22 cellular contexts compared by ENCODE assay signal in genomic region chr11:73159981-73160777, GRCh38. TPM values are rescaled to one million over a fixed set of nuclear protein-coding genes. Genes with fewer than 3 reads are reported as not detected.
A peak's percentile ranks its signal among the peaks of the same experiment; 100 is the strongest.
DNase-seq lines count a peak whose midpoint lies in the region; ATAC-seq and TF ChIP-seq lines count a peak whose summit lies in the region.
"Had no signal": no experiment of that assay in that cellular context is flagged by ENCODE, and none has a peak within 500 bp of the region (broad histone marks: within the 10 kb centered on the region; RNA-seq: fewer than 3 reads in every experiment).

No MANE protein-coding gene starts in this region.

- H3K27me3 ChIP-seq in heart left ventricle (no peaks in the 10 kb centered on the region), lower lobe of right lung (ENCODE audit: low read depth) (no peaks in the 10 kb centered on the region), suprapubic skin (no peaks in the 10 kb centered on the region)
- H3K27me3 ChIP-seq: colonic mucosa, ovary had no signal

- no peaks in the 10 kb centered on the region for H3K36me3 ChIP-seq in heart left ventricle
- no peaks in the 10 kb centered on the region for H3K36me3 ChIP-seq in lower lobe of right lung
- H3K36me3 ChIP-seq in suprapubic skin = no peaks in the 10 kb centered on the region
- H3K36me3 ChIP-seq: colonic mucosa, ovary had no signal

- CTCF ChIA-PET in activated CD8-positive, alpha-beta memory T cell treated with anti-CD3 and anti-CD28 coated beads, Interleukin-2, amount 10 ng/mL, durations not matched to agents 7 days and 5 days (lab: Charles Lee) = interaction anchor here (1.2 to 4.8 kb wide), 3 partner anchors 18 to 83 kb away, joined by 3 to 23 read pairs (median 4); no protein-coding TSS in a partner anchor

- peaks cover 29% of the 10 kb centered on the region for H3K4me1 Mint-ChIP-seq in activated CD8-positive, alpha-beta memory T cell treated with anti-CD3 and anti-CD28 coated beads, Interleukin-2, amount 10 ng/mL, durations not matched to agents 7 days and 5 days
- H3K4me1 Mint-ChIP-seq in T-helper 17 cell = peaks cover 9% of the 10 kb centered on the region

- no peak overlapping the region for H3K4me3 ChIP-seq in heart left ventricle
- no peak overlapping the region for H3K4me3 ChIP-seq in lower lobe of right lung
- no peak overlapping the region for H3K4me3 ChIP-seq in suprapubic skin
- H3K4me3 ChIP-seq: colonic mucosa, GM23338, ovary had no signal

- H3K9me3 ChIP-seq in heart left ventricle (no peaks in the 10 kb centered on the region), lower lobe of right lung (no peaks in the 10 kb centered on the region), suprapubic skin (no peaks in the 10 kb centered on the region), T-helper 17 cell (ENCODE audit: control insufficient read depth, low read length, poor library complexity, severe bottlenecking) (no peaks in the 10 kb centered on the region)
- H3K9me3 ChIP-seq: colonic mucosa, ovary, SK-N-SH had no signal

- DNase-seq in heart left ventricle = no peak
- DNase-seq in Right ventricle myocardium superior = no peak
- peak; percentile 23 for DNase-seq in activated CD8-positive, alpha-beta memory T cell treated with anti-CD3 and anti-CD28 coated beads, Interleukin-2, amount 10 ng/mL, durations not matched to agents 7 days and 5 days
- DNase-seq in lower lobe of right lung = no peak
- DNase-seq in suprapubic skin (ENCODE audit: low spot score in 2 of 2) = peak; percentile 40 to 41
- no peak for DNase-seq in T-helper 17 cell
- DNase-seq in activated CD4-positive, alpha-beta T cell treated with anti-CD3 and anti-CD28 coated beads for 48 hours = no peak
- DNase-seq: ACHN; activated CD4-positive, alpha-beta T cell treated with anti-CD3 and anti-CD28 coated beads, Interleukin-2, amount 10 ng/mL, durations not matched to agents 7 days and 5 days; activated naive CD4-positive, alpha-beta T cell treated with anti-CD3 and anti-CD28 coated beads, Interleukin-2, amount 50 U/mL, for 16 hours; activated T-cell treated with anti-CD3 and anti-CD28 coated beads for 4 hours; CD8-positive, alpha-beta memory T cell; colonic mucosa; NCI-H1417 treated with DMSO at 0.1 percent for 48 hours; ovary; SK-N-SH; stimulated activated CD4-positive, alpha-beta T cell treated with anti-CD3 and anti-CD28 coated beads, Interleukin-4, amount 100 ng/mL, for 1 hour had no signal

- intact Hi-C loops in heart left ventricle (cut with DNase I) (loop anchor here in 1 of 10 donors (2.0 kb wide), 1 partner anchor 13 kb away; no protein-coding TSS in a partner anchor), Right ventricle myocardium superior (cut with DNase I) (no loop called here), lower lobe of right lung (cut with DNase I) (no loop called here)

- no peak overlapping the region for H3K4me3 Mint-ChIP-seq in activated CD8-positive, alpha-beta memory T cell treated with anti-CD3 and anti-CD28 coated beads, Interleukin-2, amount 10 ng/mL, durations not matched to agents 7 days and 5 days
- no peak overlapping the region for H3K4me3 Mint-ChIP-seq in T-helper 17 cell
- H3K4me3 Mint-ChIP-seq: activated CD4-positive, alpha-beta T cell treated with anti-CD3 and anti-CD28 coated beads, Interleukin-2, amount 10 ng/mL, durations not matched to agents 7 days and 5 days; CD8-positive, alpha-beta memory T cell; GM23338 had no signal

- no peak for TF ChIP-seq EP300 in suprapubic skin (IDR thresholded peaks at IDR 0.05)

- H3K36me3 Mint-ChIP-seq in activated CD8-positive, alpha-beta memory T cell treated with anti-CD3 and anti-CD28 coated beads, Interleukin-2, amount 10 ng/mL, durations not matched to agents 7 days and 5 days = no peaks in the 10 kb centered on the region
- H3K36me3 Mint-ChIP-seq in T-helper 17 cell (ENCODE audit: low read depth) = no peaks in the 10 kb centered on the region

- H3K27ac ChIP-seq in heart left ventricle = peak overlapping the region in 9 of 12 donors; percentile 70 to 96 (median 86)
- peak overlapping the region; percentile 40 for H3K27ac ChIP-seq in lower lobe of right lung
- H3K27ac ChIP-seq in suprapubic skin = no peak overlapping the region
- H3K27ac ChIP-seq: colonic mucosa, ovary had no signal

- no peaks in the 10 kb centered on the region for H3K9me3 Mint-ChIP-seq in activated CD8-positive, alpha-beta memory T cell treated with anti-CD3 and anti-CD28 coated beads, Interleukin-2, amount 10 ng/mL, durations not matched to agents 7 days and 5 days (ENCODE audit: low read depth)
- H3K9me3 Mint-ChIP-seq: CD8-positive, alpha-beta memory T cell; GM23338 had no signal

- WGBS in heart left ventricle, 4 donors = 73 to 80% (median 76%) methylated on average over 9 to 11 of the region's 11 CpGs
- 86% methylated on average over 11 of the region's 11 CpGs for WGBS in suprapubic skin

- H3K4me1 ChIP-seq in heart left ventricle = peaks cover 0 to 69% (median 35%) of the 10 kb centered on the region in 12 donors
- peaks cover 31% of the 10 kb centered on the region for H3K4me1 ChIP-seq in lower lobe of right lung
- H3K4me1 ChIP-seq in suprapubic skin = peaks cover 5% of the 10 kb centered on the region
- H3K4me1 ChIP-seq: colonic mucosa had no signal

- H3K27ac Mint-ChIP-seq in activated CD8-positive, alpha-beta memory T cell treated with anti-CD3 and anti-CD28 coated beads, Interleukin-2, amount 10 ng/mL, durations not matched to agents 7 days and 5 days = no peak overlapping the region
- no peak overlapping the region for H3K27ac Mint-ChIP-seq in T-helper 17 cell
- H3K27ac Mint-ChIP-seq: activated CD4-positive, alpha-beta T cell treated with anti-CD3 and anti-CD28 coated beads, Interleukin-2, amount 10 ng/mL, durations not matched to agents 7 days and 5 days; GM23338 had no signal

- no peaks in the 10 kb centered on the region for H3K27me3 Mint-ChIP-seq in activated CD8-positive, alpha-beta memory T cell treated with anti-CD3 and anti-CD28 coated beads, Interleukin-2, amount 10 ng/mL, durations not matched to agents 7 days and 5 days
- no peaks in the 10 kb centered on the region for H3K27me3 Mint-ChIP-seq in T-helper 17 cell

- TF ChIP-seq POLR2A in heart left ventricle (IDR thresholded peaks at IDR 0.05) (no peak), suprapubic skin (IDR thresholded peaks at IDR 0.05) (no peak)

- TF ChIP-seq CTCF in heart left ventricle (IDR thresholded peaks at IDR 0.05) (no peak), lower lobe of right lung (IDR thresholded peaks at IDR 0.05) (no peak), suprapubic skin (IDR thresholded peaks at IDR 0.05) (no peak)

- ATAC-seq in heart left ventricle = no peak
- ATAC-seq in Right ventricle myocardium superior (ENCODE audit: poor library complexity) = no peak
- no peak for ATAC-seq in activated CD8-positive, alpha-beta memory T cell treated with anti-CD3 and anti-CD28 coated beads, Interleukin-2, amount 10 ng/mL, durations not matched to agents 7 days and 5 days
- no peak for ATAC-seq in lower lobe of right lung
- ATAC-seq in GM18909 (IDR thresholded peaks at IDR 0.05; ENCODE audit: poor library complexity, unreplicated experiment) = no peak
- no peak for ATAC-seq in T-helper 17 cell
- ATAC-seq: GM23338, left lobe of liver, Panc1 had no signal

RNA-seq across cellular contexts. Expression of gene FCHSD2, which starts 18.1 kb away (rescaled TPM):
- total RNA-seq in heart left ventricle (10 to 100 TPM; 15.3 to 61.1 (median 40.3) TPM), Right ventricle myocardium superior (40.4 TPM), lower lobe of right lung (59.0 TPM), suprapubic skin (10 to 100 TPM in 1 of 4 donors, 1 to 10 TPM in 3; 5.7 to 16.8 (median 7.9) TPM), T-helper 17 cell (10 to 100 TPM; 41.1 to 45.0 TPM)
- 10 to 100 TPM in 1 of 2 donors, 1 to 10 TPM in 1; 9.9 to 23.8 TPM for polyA plus RNA-seq in heart left ventricle
- total RNA-seq in activated CD8-positive, alpha-beta memory T cell treated with anti-CD3 and anti-CD28 coated beads, Interleukin-2, amount 10 ng/mL, durations not matched to agents 7 days and 5 days = 10 to 100 TPM; 42.1 to 71.0 TPM

RNA-seq across cellular contexts. Expression of gene P2RY2, which starts 57.9 kb away (rescaled TPM):
- total RNA-seq in heart left ventricle (10 to 100 TPM; 10.2 to 28.3 (median 14.7) TPM), Right ventricle myocardium superior (22.5 TPM), lower lobe of right lung (6.5 TPM), suprapubic skin (10 to 100 TPM in 3 of 4 donors, 1 to 10 TPM in 1; 5.5 to 15.9 (median 12.8) TPM), T-helper 17 cell (under 1 TPM; 0.29 to 0.55 TPM)
- 10 to 100 TPM in 1 of 2 donors, 1 to 10 TPM in 1; 8.5 to 20.0 TPM for polyA plus RNA-seq in heart left ventricle
- total RNA-seq in activated CD8-positive, alpha-beta memory T cell treated with anti-CD3 and anti-CD28 coated beads, Interleukin-2, amount 10 ng/mL, durations not matched to agents 7 days and 5 days = not detected
- total RNA-seq: activated CD4-positive, alpha-beta T cell treated with anti-CD3 and anti-CD28 coated beads, Interleukin-2, amount 10 ng/mL, durations not matched to agents 7 days and 5 days; CD8-positive, alpha-beta memory T cell; frontal cortex had no signal
- polyA plus RNA-seq: CD8-positive, alpha-beta memory T cell had no signal

Comparison
In these comparisons a context has a peak if more than half of its experiments do, and no peak if none do; other contexts are left out.
1. DNase-seq: peak in activated CD8-positive, alpha-beta memory T cell treated with anti-CD3 and anti-CD28 coated beads, Interleukin-2, amount 10 ng/mL, durations not matched to agents 7 days and 5 days (single experiment) and suprapubic skin (2 of 2); none in heart left ventricle (0 of 5), Right ventricle myocardium superior (single experiment), lower lobe of right lung (single experiment), T-helper 17 cell (0 of 3) and activated CD4-positive, alpha-beta T cell treated with anti-CD3 and anti-CD28 coated beads for 48 hours (single experiment).